Comparison of ENCODE assay signal across 23 cellular contexts in genomic region chr1:1535298-1535988, GRCh38.
"Had no signal": no experiment of that assay in that cellular context is flagged by ENCODE, and none has a peak within 500 bp of the region (broad histone marks: within the 10 kb centered on the region; RNA-seq: fewer than 3 reads in every experiment).

No MANE protein-coding gene starts in this region.

- DNase-seq: activated CD4-positive, alpha-beta memory T cell treated with anti-CD3 and anti-CD28 coated beads for 36 hours; activated CD4-positive, alpha-beta T cell treated with anti-CD3 and anti-CD28 coated beads, Interleukin-2, amount 10 ng/mL, durations not matched to agents 7 days and 5 days; activated CD4-positive, CD25-positive, alpha-beta regulatory T cell; activated CD8-positive, alpha-beta memory T cell treated with anti-CD3 and anti-CD28 coated beads for 24 hours; activated gamma-delta T cell treated with Interleukin-2 at 50 U/mL for 16 hours; activated naive CD4-positive, alpha-beta T cell treated with anti-CD3 and anti-CD28 coated beads, Interleukin-2, amount 10 ng/mL, durations not matched to agents 7 days and 5 days; activated naive CD8-positive, alpha-beta T cell treated with anti-CD3 and anti-CD28 coated beads, Interleukin-2, amount 10 ng/mL, durations not matched to agents 7 days and 5 days; activated T-cell treated with anti-CD3 and anti-CD28 coated beads, Interleukin-2, amount 50 U/mL, for 72 hours; aorta; central memory CD4-positive, alpha-beta T cell; NCI-H1092; NCI-H1417; NCI-H1930; NCI-H2171; NCI-H226; NCI-H526; NCI-H82; RPMI8226; T-helper 1 cell had no signal

- H3K36me3 ChIP-seq: breast epithelium had no signal

- H3K27me3 ChIP-seq: breast epithelium had no signal

- ATAC-seq: activated T-cell treated with anti-CD3 and anti-CD28 coated beads, Interleukin-2, amount 50 U/mL, for 72 hours; Right ventricle myocardium inferior had no signal

- H3K27ac ChIP-seq: SK-N-MC, VCaP had no signal

- H3K4me3 ChIP-seq: breast epithelium, SK-N-MC had no signal
